Comparison of ENCODE assay signal across 26 cellular contexts in the genomic region with DNA sequence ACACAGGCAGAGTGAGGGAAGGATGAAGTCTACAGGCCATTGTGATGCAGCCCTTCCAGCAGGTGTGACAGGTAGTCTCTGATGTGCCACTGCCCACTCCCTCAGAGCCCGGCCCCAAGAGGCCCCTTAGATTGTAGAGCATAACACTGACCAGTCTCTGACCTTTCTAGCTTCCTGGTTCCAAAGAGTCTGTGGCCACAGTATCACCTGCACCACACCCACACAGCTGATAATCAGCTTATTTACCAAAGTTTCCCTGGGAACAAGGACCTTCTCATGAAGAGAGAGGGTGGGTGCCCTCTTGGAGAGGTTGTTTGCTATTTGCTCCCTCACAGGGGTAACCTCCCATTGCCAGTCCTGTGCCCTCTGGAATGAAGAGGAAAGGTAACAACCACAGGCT. TPM values are rescaled to one million over a fixed set of nuclear protein-coding genes. Genes with fewer than 3 reads are reported as not detected.
A peak's percentile ranks its signal among the peaks of the same experiment; 100 is the strongest.
DNase-seq lines count a peak whose midpoint lies in the region; ATAC-seq, FAIRE-seq and TF ChIP-seq lines count a peak whose summit lies in the region.
"Had no signal": no experiment of that assay in that cellular context is flagged by ENCODE, and none has a peak within 500 bp of the region (broad histone marks: within the 10 kb centered on the region; RNA-seq: fewer than 3 reads in every experiment).

No MANE protein-coding gene starts in this region.

- DNase-seq in NCI-H146 (lab: John Stamatoyannopoulos, UW) = peak; percentile 17
- DNase-seq in NCI-H146 treated with DMSO at 0.1 percent for 48 hours (lab: John Stamatoyannopoulos, UW; ENCODE audit: unreplicated experiment) = no peak
- DNase-seq in K562 (ENCODE audit: extremely low read depth in 1 of 4, low spot score in 3 of 4) = peak in 2 of 4 experiments; percentile 22 to 37
- DNase-seq in lower lobe of right lung = no peak
- no peak for DNase-seq in transverse colon
- DNase-seq in activated CD4-positive, CD25-positive, alpha-beta regulatory T cell (lab: John Stamatoyannopoulos, UW) = no peak
- DNase-seq: ACHN; CD4-positive, alpha-beta memory T cell; DMS153; GDM1; KG1; NCI-H1092 treated with DMSO at 0.1 percent for 48 hours; NCI-H1436 treated with DMSO at 0.1 percent for 48 hours; NCI-H2081; NCI-H2171; NCI-H345; NCI-H524; Right ventricle myocardium superior had no signal

- no peaks in the 10 kb centered on the region for H3K79me2 ChIP-seq in K562 (ENCODE audit: control insufficient read depth, insufficient read depth, low read length)

- H3K27me3 ChIP-seq in K562 (ENCODE audit: control insufficient read depth in 2 of 2, insufficient read depth in 2 of 2, low read length in 2 of 2) (no peaks in the 10 kb centered on the region), lower lobe of right lung (ENCODE audit: low read depth) (no peaks in the 10 kb centered on the region), transverse colon (no peaks in the 10 kb centered on the region)
- H3K27me3 ChIP-seq: BLaER1 treated with 17β-estradiol and CSF1 and Interleukin-3, amounts not matched to agents 10 nM and 100 nM had no signal

- no TSS peak for BruUV-seq in K562 (replicated peaks; lab: Mats Ljungman, UMichigan)

- FAIRE-seq in K562 (lab: Jason Lieb, UNC) = no peak
- FAIRE-seq: GM18507, GM19239, H54 had no signal

- H3K9me3 ChIP-seq in K562 (replicated peaks; ENCODE audit: control insufficient read depth, insufficient read depth, low read depth, low read length) = no peaks in the 10 kb centered on the region
- H3K9me3 ChIP-seq in lower lobe of right lung = no peaks in the 10 kb centered on the region
- no peaks in the 10 kb centered on the region for H3K9me3 ChIP-seq in transverse colon

- H3K36me3 ChIP-seq in K562 (ENCODE audit: control insufficient read depth, insufficient read depth, low read length) (no peaks in the 10 kb centered on the region), lower lobe of right lung (no peaks in the 10 kb centered on the region), transverse colon (no peaks in the 10 kb centered on the region)
- H3K36me3 ChIP-seq: BLaER1 treated with 17β-estradiol and CSF1 and Interleukin-3, amounts not matched to agents 10 nM and 100 nM had no signal

- TF ChIP-seq CTCF in K562 (IDR thresholded peaks at IDR 0.05 in 2 of 3, conservative IDR thresholded peaks at IDR 0.05 in 1 of 3; ENCODE audit: insufficient read depth in 2 of 3, low read depth in 1 of 3, low read length in 3 of 3) (no peak), lower lobe of right lung (IDR thresholded peaks at IDR 0.05) (no peak), transverse colon (IDR thresholded peaks at IDR 0.05) (no peak)

- H3K27ac ChIP-seq in K562 (ENCODE audit: extremely low read depth, low read depth, low read length) (no peak overlapping the region), lower lobe of right lung (no peak overlapping the region), transverse colon (peak overlapping the region in 3 of 4 donors; percentile 13 to 45 (median 43))
- H3K27ac ChIP-seq: 22Rv1; BLaER1 treated with 17β-estradiol and CSF1 and Interleukin-3, amounts not matched to agents 10 nM and 100 nM; SK-N-MC had no signal

- no CpG with 5 or more reads among the region's 1 CpG for WGBS in K562 (ENCODE audit: insufficient coverage, low coverage, missing lambda C conversion rate)
- WGBS in transverse colon (ENCODE audit: low coverage in 1 of 2), 2 donors = 0 to 36% methylated on average over 1 of the region's 1 CpG

- H3K4me2 ChIP-seq in K562 (ENCODE audit: insufficient read depth, low read length) = peak overlapping the region; percentile 46; the same call in 1 of the 2 replicates
- H3K4me2 ChIP-seq: BLaER1 treated with 17β-estradiol and CSF1 and Interleukin-3, amounts not matched to agents 10 nM and 100 nM had no signal

- in situ Hi-C loops in K562 (cut with MboI) = no loop called here
- in situ Hi-C loops in transverse colon (cut with MboI; ENCODE audit: low pct_ligation_motif_present in 1 of 4, low pct_unique_long_range_greater_than_20kb in 1 of 4, low sequenced_read_pairs in 3 of 4) = loop anchor here in 1 of 4 donors (25.0 kb wide), 1 partner anchor 211 kb away; no protein-coding TSS in a partner anchor

- peak; percentile 83 for ATAC-seq in K562
- peak; percentile 19 to 50 for ATAC-seq in lower lobe of right lung
- ATAC-seq in GM18511 (IDR thresholded peaks at IDR 0.05; ENCODE audit: unreplicated experiment) = no peak
- no peak for ATAC-seq in GM19452 (IDR thresholded peaks at IDR 0.05; ENCODE audit: unreplicated experiment)

- no peak for TF ChIP-seq POLR2A in K562 (conservative IDR thresholded peaks at IDR 0.05)
- no peak for TF ChIP-seq POLR2A in transverse colon (IDR thresholded peaks at IDR 0.05)

- TF ChIP-seq EP300 in K562 (IDR thresholded peaks at IDR 0.05; ENCODE audit: low read length) = no peak
- no peak for TF ChIP-seq EP300 in transverse colon (IDR thresholded peaks at IDR 0.05; ENCODE audit: low read depth)

- H4K20me1 ChIP-seq in K562 (replicated peaks; ENCODE audit: control insufficient read depth, insufficient read depth, low read length) = no peaks in the 10 kb centered on the region
- H4K20me1 ChIP-seq: BLaER1 treated with 17β-estradiol and CSF1 and Interleukin-3, amounts not matched to agents 10 nM and 100 nM had no signal

- CTCF ChIA-PET in K562 (lab: Yijun Ruan, JAX; ENCODE audit: low intra/inter-chr PET ratio) = no interaction called here

- no peak overlapping the region for H3K4me3 ChIP-seq in K562
- H3K4me3 ChIP-seq in lower lobe of right lung = no peak overlapping the region
- H3K4me3 ChIP-seq in transverse colon = no peak overlapping the region
- H3K4me3 ChIP-seq: BLaER1 treated with 17β-estradiol and CSF1 and Interleukin-3, amounts not matched to agents 10 nM and 100 nM; SK-N-MC had no signal

- peak overlapping the region; percentile 62 for H2AFZ ChIP-seq in K562 (ENCODE audit: low read depth, low read length)

- POLR2A ChIA-PET in K562 (lab: Yijun Ruan, JAX) = interaction anchor here (1.6 kb wide), 1 partner anchor 18 kb away, joined by 8 read pairs; the partner anchor contains the start of gene RPS6

- no peaks in the 10 kb centered on the region for H3K9me1 ChIP-seq in K562 (ENCODE audit: control insufficient read depth, insufficient read depth, low read length)

- intact Hi-C loops in K562 (cut with micrococcal nuclease) (no loop called here), lower lobe of right lung (cut with DNase I) (no loop called here), transverse colon (cut with DNase I; ENCODE audit: low total_unique reads) (no loop called here)

- no peak for TF ChIP-seq RAD21 in K562 (CRISPR knock-in tag; conservative IDR thresholded peaks at IDR 0.05 in 1 of 2, IDR thresholded peaks at IDR 0.05 in 1 of 2)

- peak overlapping the region in 1 of 2 experiments; percentile 52; a peak in 1 of 4 replicates for H3K9ac ChIP-seq in K562 (ENCODE audit: insufficient read depth in 1 of 2, low read depth in 2 of 2, low read length in 2 of 2)
- H3K9ac ChIP-seq: BLaER1 treated with 17β-estradiol and CSF1 and Interleukin-3, amounts not matched to agents 10 nM and 100 nM had no signal

- H3K4me1 ChIP-seq in K562 (replicated peaks in 1 of 2; ENCODE audit: control insufficient read depth in 2 of 2, insufficient read depth in 2 of 2, low read length in 2 of 2) (peaks cover 7 to 9% of the 10 kb centered on the region in 2 experiments; a peak in 4 of 5 replicates), lower lobe of right lung (no peaks in the 10 kb centered on the region), transverse colon (peaks cover 0 to 6% (median 0%) of the 10 kb centered on the region in 4 donors)

RNA-seq across cellular contexts. Expression of gene ACER2, which starts 11.0 kb away (rescaled TPM):
- 7.6 and 8.6 TPM in 2 replicates for total RNA-seq in K562 (2011; cell fraction: chromatin; rRNA removed; ENCODE audit: low replicate concordance)
- 8.7 and 9.3 TPM in 2 replicates for total RNA-seq in K562 (2011; cell fraction: nucleolus; rRNA removed)
- 10.0 and 10.5 TPM in 2 replicates for total RNA-seq in K562 (2011; cell fraction: nucleoplasm; rRNA removed)
- 1.7 and 2.4 TPM in 2 replicates for total RNA-seq in K562 (2014; rRNA removed)
- 3.5 and 3.7 TPM in 2 replicates for total RNA-seq in K562 (2014; rRNA removed; fragmentation: Illumina TruSeq; extraction: Trizol)
- 3.5 and 3.7 TPM in 2 replicates for total RNA-seq in K562 (2015; rRNA removed; fragmentation: Illumina TruSeq; extraction: Trizol)
- 3.4 TPM in 2 replicates for total RNA-seq in K562 (2021)
- 4.6 and 4.8 TPM in 2 replicates for polyA plus RNA-seq in K562 (2011; rRNA removed)
- 3.8 and 4.4 TPM in 2 replicates for polyA plus RNA-seq in K562 (2011; cell fraction: cytosol; rRNA removed)
- 2.2 and 2.6 TPM in 2 replicates for polyA plus RNA-seq in K562 (2011; cell fraction: nucleus; rRNA removed)
- 1.9 and 2.3 TPM in 2 replicates for polyA plus RNA-seq in K562 (2012)
- 3.0 TPM in 2 replicates for polyA plus RNA-seq in K562 (2014; fragmentation: Illumina TruSeq; extraction: Trizol)
- polyA plus RNA-seq in K562 (2014; fragmentation: Nextera tagmentation; extraction: Ambion mirVana) = under 1 TPM; 0.17 to 0.23 TPM
- polyA plus RNA-seq in K562 (2014; rRNA removed) = 2.1 and 3.4 TPM in 2 replicates
- 11.8 and 12.1 TPM in 2 replicates for polyA minus RNA-seq in K562 (2011; rRNA and poly(A)+ RNA removed)
- 2.3 and 6.5 TPM in 2 replicates for polyA minus RNA-seq in K562 (2011; cell fraction: cytosol; rRNA and poly(A)+ RNA removed)
- 1.8 and 2.8 TPM in 2 replicates for polyA minus RNA-seq in K562 (2011; cell fraction: nucleus; rRNA and poly(A)+ RNA removed)
- 5.9 TPM for total RNA-seq in lower lobe of right lung
- total RNA-seq in transverse colon = 10 to 100 TPM in 2 of 4 donors, 1 to 10 TPM in 2; 2.8 to 13.2 (median 9.3) TPM

RNA-seq across cellular contexts. Expression of gene RPS6, which starts 17.8 kb away (rescaled TPM):
- total RNA-seq in K562 (2011; cell fraction: chromatin; rRNA removed; ENCODE audit: low replicate concordance) = 254 and 444 TPM in 2 replicates
- 264 and 294 TPM in 2 replicates for total RNA-seq in K562 (2011; cell fraction: nucleolus; rRNA removed)
- total RNA-seq in K562 (2011; cell fraction: nucleoplasm; rRNA removed) = 425 and 658 TPM in 2 replicates
- total RNA-seq in K562 (2014; rRNA removed) (1,560 and 1,759 TPM in 2 replicates), K562 (2014; rRNA removed; fragmentation: Illumina TruSeq; extraction: Trizol) (1,875 and 2,117 TPM in 2 replicates), K562 (2015; rRNA removed; fragmentation: Illumina TruSeq; extraction: Trizol) (1,547 and 1,618 TPM in 2 replicates), K562 (2021) (1,828 and 2,031 TPM in 2 replicates), lower lobe of right lung (1,544 TPM), transverse colon (1,000 to 10,000 TPM in 2 of 4 donors, 100 to 1,000 TPM in 2; 456 to 1,350 (median 975) TPM)
- polyA plus RNA-seq in K562 (2011; rRNA removed) (2,026 and 2,185 TPM in 2 replicates), K562 (2014; fragmentation: Illumina TruSeq; extraction: Trizol) (1,696 and 2,068 TPM in 2 replicates), K562 (2014; fragmentation: Nextera tagmentation; extraction: Ambion mirVana) (1,000 to 10,000 TPM; 2,704 to 2,780 TPM), K562 (2014; rRNA removed) (1,891 and 2,172 TPM in 2 replicates)
- 623 and 1,163 TPM in 2 replicates for polyA plus RNA-seq in K562 (2011; cell fraction: cytosol; rRNA removed)
- 414 and 753 TPM in 2 replicates for polyA plus RNA-seq in K562 (2011; cell fraction: nucleus; rRNA removed)
- polyA plus RNA-seq in K562 (2012) = 1,569 and 2,256 TPM in 2 replicates
- polyA minus RNA-seq in K562 (2011; rRNA and poly(A)+ RNA removed) = 1,346 and 1,378 TPM in 2 replicates
- 320 and 414 TPM in 2 replicates for polyA minus RNA-seq in K562 (2011; cell fraction: cytosol; rRNA and poly(A)+ RNA removed)
- 194 and 348 TPM in 2 replicates for polyA minus RNA-seq in K562 (2011; cell fraction: nucleus; rRNA and poly(A)+ RNA removed)

Comparison
In these comparisons a context has a peak if more than half of its experiments do, and no peak if none do; other contexts are left out.
1. ATAC-seq: peak in K562 (single experiment) and lower lobe of right lung (2 of 2); none in GM18511 (single experiment) and GM19452 (single experiment).
2. H3K27ac ChIP-seq: peak in transverse colon (3 of 4); none in K562 (single experiment) and lower lobe of right lung (single experiment).